In genomic region chr10:93496322-93497041, GRCh38 we compare ENCODE assay signal across 1 cellular context.
TF ChIP-seq lines count a peak whose summit lies in the region.

TSS of gene CEP55 (plus strand) at chr10:93496612. CDS start at chr10:93500052, 3,440 bp downstream.

TF ChIP-seq in HepG2, 621 proteins besides CTCF, POLR2A, EP300 and RAD21 (continued from another document and continues in another):
- TF ChIP-seq IKZF5 (CRISPR knock-in tag; IDR thresholded peaks at IDR 0.05) (peak; percentile 54; the same call in 1 of the 2 replicates), HHEX (CRISPR knock-in tag; IDR thresholded peaks at IDR 0.05) (no peak), ZNF777 (CRISPR knock-in tag; IDR thresholded peaks at IDR 0.05) (no peak), ZNF616 (CRISPR knock-in tag; IDR thresholded peaks at IDR 0.05; ENCODE audit: low read depth) (no peak), ZFAT (CRISPR knock-in tag; conservative IDR thresholded peaks at IDR 0.05) (no peak), ZNF24 (IDR thresholded peaks at IDR 0.05) (no peak), ZNF333 (CRISPR knock-in tag; IDR thresholded peaks at IDR 0.05; ENCODE audit: borderline replicate concordance) (no peak), HIVEP1 (CRISPR knock-in tag; IDR thresholded peaks at IDR 0.05) (no peak), SCMH1 (CRISPR knock-in tag; IDR thresholded peaks at IDR 0.05; ENCODE audit: borderline replicate concordance) (no peak), KIAA2018 (CRISPR knock-in tag; IDR thresholded peaks at IDR 0.05; ENCODE audit: borderline replicate concordance) (no peak), U2AF2 (IDR thresholded peaks at IDR 0.05; ENCODE audit: low read depth, low read length) (no peak), HNRNPUL1 (IDR thresholded peaks at IDR 0.05; ENCODE audit: low read depth, low read length) (no peak), PHF20 (CRISPR knock-in tag; IDR thresholded peaks at IDR 0.05) (peak; percentile 71), SIN3B (IDR thresholded peaks at IDR 0.05; ENCODE audit: low read length) (peak; percentile 95), SAFB2 (CRISPR knock-in tag; IDR thresholded peaks at IDR 0.05; ENCODE audit: borderline replicate concordance, low read depth) (no peak; the same call in 1 of the 2 replicates), ZNF121 (CRISPR knock-in tag; IDR thresholded peaks at IDR 0.05) (no peak), ZUFSP (CRISPR knock-in tag; IDR thresholded peaks at IDR 0.05; ENCODE audit: borderline replicate concordance) (no peak), ZSCAN31 (CRISPR knock-in tag; IDR thresholded peaks at IDR 0.05; ENCODE audit: low read depth) (no peak), KAT7 (CRISPR knock-in tag; IDR thresholded peaks at IDR 0.05; ENCODE audit: borderline replicate concordance) (peak; percentile 64; the same call in 1 of the 2 replicates), NFATC3 (CRISPR knock-in tag; IDR thresholded peaks at IDR 0.05) (no peak), ZNF10 (CRISPR knock-in tag; IDR thresholded peaks at IDR 0.05; ENCODE audit: borderline replicate concordance, low read depth) (no peak), RBFOX2 (IDR thresholded peaks at IDR 0.05; ENCODE audit: low read depth, low read length) (peak; percentile 82), TBX3 (IDR thresholded peaks at IDR 0.05; ENCODE audit: borderline replicate concordance) (no peak), ZNF484 (CRISPR knock-in tag; IDR thresholded peaks at IDR 0.05; ENCODE audit: borderline replicate concordance, low read depth) (no peak), ZNF451 (CRISPR knock-in tag; IDR thresholded peaks at IDR 0.05) (no peak), U2AF1 (optimal IDR thresholded peaks at IDR 0.05; ENCODE audit: low read depth, low read length) (no peak), PLRG1 (conservative IDR thresholded peaks at IDR 0.05) (no peak), NCOA2 (CRISPR knock-in tag; IDR thresholded peaks at IDR 0.05) (no peak), CEBPG (CRISPR knock-in tag; IDR thresholded peaks at IDR 0.05) (no peak), ZNF44 (CRISPR knock-in tag; IDR thresholded peaks at IDR 0.05) (no peak)
- TF ChIP-seq, protein P1, sequence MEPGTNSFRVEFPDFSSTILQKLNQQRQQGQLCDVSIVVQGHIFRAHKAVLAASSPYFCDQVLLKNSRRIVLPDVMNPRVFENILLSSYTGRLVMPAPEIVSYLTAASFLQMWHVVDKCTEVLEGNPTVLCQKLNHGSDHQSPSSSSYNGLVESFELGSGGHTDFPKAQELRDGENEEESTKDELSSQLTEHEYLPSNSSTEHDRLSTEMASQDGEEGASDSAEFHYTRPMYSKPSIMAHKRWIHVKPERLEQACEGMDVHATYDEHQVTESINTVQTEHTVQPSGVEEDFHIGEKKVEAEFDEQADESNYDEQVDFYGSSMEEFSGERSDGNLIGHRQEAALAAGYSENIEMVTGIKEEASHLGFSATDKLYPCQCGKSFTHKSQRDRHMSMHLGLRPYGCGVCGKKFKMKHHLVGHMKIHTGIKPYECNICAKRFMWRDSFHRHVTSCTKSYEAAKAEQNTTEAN (CRISPR knock-in tag; conservative IDR thresholded peaks at IDR 0.05) = no peak
- TF ChIP-seq, protein P2, sequence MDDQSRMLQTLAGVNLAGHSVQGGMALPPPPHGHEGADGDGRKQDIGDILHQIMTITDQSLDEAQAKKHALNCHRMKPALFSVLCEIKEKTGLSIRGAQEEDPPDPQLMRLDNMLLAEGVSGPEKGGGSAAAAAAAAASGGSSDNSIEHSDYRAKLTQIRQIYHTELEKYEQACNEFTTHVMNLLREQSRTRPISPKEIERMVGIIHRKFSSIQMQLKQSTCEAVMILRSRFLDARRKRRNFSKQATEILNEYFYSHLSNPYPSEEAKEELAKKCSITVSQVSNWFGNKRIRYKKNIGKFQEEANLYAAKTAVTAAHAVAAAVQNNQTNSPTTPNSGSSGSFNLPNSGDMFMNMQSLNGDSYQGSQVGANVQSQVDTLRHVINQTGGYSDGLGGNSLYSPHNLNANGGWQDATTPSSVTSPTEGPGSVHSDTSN (CRISPR knock-in tag; IDR thresholded peaks at IDR 0.05; ENCODE audit: borderline replicate concordance) = no peak
- TF ChIP-seq, protein P3, sequence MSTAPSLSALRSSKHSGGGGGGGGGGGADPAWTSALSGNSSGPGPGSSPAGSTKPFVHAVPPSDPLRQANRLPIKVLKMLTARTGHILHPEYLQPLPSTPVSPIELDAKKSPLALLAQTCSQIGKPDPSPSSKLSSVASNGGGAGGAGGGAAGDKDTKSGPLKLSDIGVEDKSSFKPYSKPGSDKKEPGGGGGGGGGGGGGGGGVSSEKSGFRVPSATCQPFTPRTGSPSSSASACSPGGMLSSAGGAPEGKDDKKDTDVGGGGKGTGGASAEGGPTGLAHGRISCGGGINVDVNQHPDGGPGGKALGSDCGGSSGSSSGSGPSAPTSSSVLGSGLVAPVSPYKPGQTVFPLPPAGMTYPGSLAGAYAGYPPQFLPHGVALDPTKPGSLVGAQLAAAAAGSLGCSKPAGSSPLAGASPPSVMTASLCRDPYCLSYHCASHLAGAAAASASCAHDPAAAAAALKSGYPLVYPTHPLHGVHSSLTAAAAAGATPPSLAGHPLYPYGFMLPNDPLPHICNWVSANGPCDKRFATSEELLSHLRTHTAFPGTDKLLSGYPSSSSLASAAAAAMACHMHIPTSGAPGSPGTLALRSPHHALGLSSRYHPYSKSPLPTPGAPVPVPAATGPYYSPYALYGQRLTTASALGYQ (CRISPR knock-in tag; IDR thresholded peaks at IDR 0.05) = no peak; the same call in 1 of the 2 replicates
- TF ChIP-seq, protein P4, sequence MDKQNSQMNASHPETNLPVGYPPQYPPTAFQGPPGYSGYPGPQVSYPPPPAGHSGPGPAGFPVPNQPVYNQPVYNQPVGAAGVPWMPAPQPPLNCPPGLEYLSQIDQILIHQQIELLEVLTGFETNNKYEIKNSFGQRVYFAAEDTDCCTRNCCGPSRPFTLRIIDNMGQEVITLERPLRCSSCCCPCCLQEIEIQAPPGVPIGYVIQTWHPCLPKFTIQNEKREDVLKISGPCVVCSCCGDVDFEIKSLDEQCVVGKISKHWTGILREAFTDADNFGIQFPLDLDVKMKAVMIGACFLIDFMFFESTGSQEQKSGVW (CRISPR knock-in tag; IDR thresholded peaks at IDR 0.05; ENCODE audit: borderline replicate concordance) = no peak
- TF ChIP-seq, protein P5, sequence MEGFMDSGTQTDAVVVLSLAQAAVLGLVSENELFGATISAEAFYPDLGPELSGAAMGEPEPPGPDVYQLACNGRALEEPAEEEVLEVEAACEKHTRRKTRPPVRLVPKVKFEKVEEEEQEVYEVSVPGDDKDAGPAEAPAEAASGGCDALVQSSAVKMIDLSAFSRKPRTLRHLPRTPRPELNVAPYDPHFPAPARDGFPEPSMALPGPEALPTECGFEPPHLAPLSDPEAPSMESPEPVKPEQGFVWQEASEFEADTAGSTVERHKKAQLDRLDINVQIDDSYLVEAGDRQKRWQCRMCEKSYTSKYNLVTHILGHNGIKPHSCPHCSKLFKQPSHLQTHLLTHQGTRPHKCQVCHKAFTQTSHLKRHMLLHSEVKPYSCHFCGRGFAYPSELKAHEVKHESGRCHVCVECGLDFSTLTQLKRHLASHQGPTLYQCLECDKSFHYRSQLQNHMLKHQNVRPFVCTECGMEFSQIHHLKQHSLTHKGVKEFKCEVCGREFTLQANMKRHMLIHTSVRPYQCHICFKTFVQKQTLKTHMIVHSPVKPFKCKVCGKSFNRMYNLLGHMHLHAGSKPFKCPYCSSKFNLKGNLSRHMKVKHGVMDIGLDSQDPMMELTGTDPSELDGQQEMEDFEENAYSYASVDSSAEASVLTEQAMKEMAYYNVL (CRISPR knock-in tag; IDR thresholded peaks at IDR 0.05; ENCODE audit: borderline replicate concordance) = no peak
- TF ChIP-seq, protein P6, sequence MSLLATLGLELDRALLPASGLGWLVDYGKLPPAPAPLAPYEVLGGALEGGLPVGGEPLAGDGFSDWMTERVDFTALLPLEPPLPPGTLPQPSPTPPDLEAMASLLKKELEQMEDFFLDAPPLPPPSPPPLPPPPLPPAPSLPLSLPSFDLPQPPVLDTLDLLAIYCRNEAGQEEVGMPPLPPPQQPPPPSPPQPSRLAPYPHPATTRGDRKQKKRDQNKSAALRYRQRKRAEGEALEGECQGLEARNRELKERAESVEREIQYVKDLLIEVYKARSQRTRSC (CRISPR knock-in tag; IDR thresholded peaks at IDR 0.05; ENCODE audit: low read depth) = no peak
- TF ChIP-seq, protein P7, sequence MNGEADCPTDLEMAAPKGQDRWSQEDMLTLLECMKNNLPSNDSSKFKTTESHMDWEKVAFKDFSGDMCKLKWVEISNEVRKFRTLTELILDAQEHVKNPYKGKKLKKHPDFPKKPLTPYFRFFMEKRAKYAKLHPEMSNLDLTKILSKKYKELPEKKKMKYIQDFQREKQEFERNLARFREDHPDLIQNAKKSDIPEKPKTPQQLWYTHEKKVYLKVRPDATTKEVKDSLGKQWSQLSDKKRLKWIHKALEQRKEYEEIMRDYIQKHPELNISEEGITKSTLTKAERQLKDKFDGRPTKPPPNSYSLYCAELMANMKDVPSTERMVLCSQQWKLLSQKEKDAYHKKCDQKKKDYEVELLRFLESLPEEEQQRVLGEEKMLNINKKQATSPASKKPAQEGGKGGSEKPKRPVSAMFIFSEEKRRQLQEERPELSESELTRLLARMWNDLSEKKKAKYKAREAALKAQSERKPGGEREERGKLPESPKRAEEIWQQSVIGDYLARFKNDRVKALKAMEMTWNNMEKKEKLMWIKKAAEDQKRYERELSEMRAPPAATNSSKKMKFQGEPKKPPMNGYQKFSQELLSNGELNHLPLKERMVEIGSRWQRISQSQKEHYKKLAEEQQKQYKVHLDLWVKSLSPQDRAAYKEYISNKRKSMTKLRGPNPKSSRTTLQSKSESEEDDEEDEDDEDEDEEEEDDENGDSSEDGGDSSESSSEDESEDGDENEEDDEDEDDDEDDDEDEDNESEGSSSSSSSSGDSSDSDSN (CRISPR knock-in tag; IDR thresholded peaks at IDR 0.05) = no peak; the same call in 1 of the 2 replicates
